In the genomic region with DNA sequence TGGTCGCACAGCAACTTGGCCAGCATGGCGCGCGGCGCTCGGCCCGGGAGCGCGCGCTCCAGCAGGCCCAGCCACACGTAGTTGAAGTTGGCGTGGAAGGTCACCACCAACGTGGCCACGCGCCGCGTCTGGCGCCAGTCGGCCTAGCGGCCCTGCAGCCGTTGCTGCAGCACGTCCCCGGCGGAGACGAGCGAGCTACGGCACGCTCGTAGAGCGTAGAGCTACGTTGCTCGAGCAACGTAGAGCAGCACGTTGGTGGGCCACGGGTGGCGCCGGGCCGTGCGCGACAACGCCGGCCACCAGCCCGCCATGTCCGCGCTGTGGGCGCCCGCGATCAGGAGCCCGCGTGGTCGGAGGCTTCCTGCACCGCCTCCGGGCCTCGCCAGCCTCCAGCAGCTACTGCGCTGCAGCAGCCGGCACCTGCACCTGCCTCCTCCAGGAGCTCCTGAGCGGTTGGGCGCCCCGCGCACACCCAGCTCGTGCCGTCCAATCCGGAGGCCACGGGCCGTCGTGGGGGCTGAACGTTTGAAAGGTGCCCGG, we compare ENCODE assay signal across 8 cellular contexts. TPM values are rescaled to one million over a fixed set of nuclear protein-coding genes. Genes with fewer than 3 reads are reported as not detected.
DNase-seq lines count a peak whose midpoint lies in the region; ATAC-seq and TF ChIP-seq lines count a peak whose summit lies in the region.

No MANE protein-coding gene starts in this region.

- POLR2A ChIA-PET in Panc1 (lab: Charles Lee): no interaction called here

- no TSS peak for BruUV-seq in Panc1 (replicated peaks; lab: Mats Ljungman, UMichigan)

- intact Hi-C loops in Panc1 (cut with micrococcal nuclease; ENCODE audit: unreplicated experiment): no loop called here
- intact Hi-C loops in right cardiac atrium (cut with DNase I): no loop called here

- no peaks in the 10 kb centered on the region for H3K36me3 ChIP-seq in Panc1 (ENCODE audit: control insufficient read depth, insufficient read depth, low read length)

- WGBS in right cardiac atrium: 1% methylated on average over 68 of the region's 68 CpGs

- H3K4me1 ChIP-seq in Panc1 (ENCODE audit: control insufficient read depth, insufficient read depth, low read length): no peaks in the 10 kb centered on the region; the same call in 1 of the 2 replicates
- H3K4me1 ChIP-seq in right cardiac atrium (ENCODE audit: control insufficient read depth, insufficient read depth, low read length): no peaks in the 10 kb centered on the region

- no peak for TF ChIP-seq CTCF in Panc1 (IDR thresholded peaks at IDR 0.05)

- no peaks in the 10 kb centered on the region for H3K27me3 ChIP-seq in Panc1 (ENCODE audit: control insufficient read depth, insufficient read depth, low read length)
- H3K27me3 ChIP-seq in right cardiac atrium (ENCODE audit: control insufficient read depth, insufficient read depth): no peaks in the 10 kb centered on the region

- H3K27ac ChIP-seq in Panc1 (ENCODE audit: low read length): no peak overlapping the region
- H3K27ac ChIP-seq in right cardiac atrium (ENCODE audit: low read length): no peak overlapping the region

- H3K9me3 ChIP-seq in Panc1 (ENCODE audit: control insufficient read depth, insufficient read depth, low read depth, low read length): no peaks in the 10 kb centered on the region
- no peaks in the 10 kb centered on the region for H3K9me3 ChIP-seq in right cardiac atrium (ENCODE audit: control insufficient read depth, low read length)

- in situ Hi-C loops in Panc1 (cut with HindIII; ENCODE audit: low pct_unique_long_range_greater_than_20kb, low sequenced_read_pairs): no loop called here

- DNase-seq in DMS 273 (lab: John Stamatoyannopoulos, UW; ENCODE audit: unreplicated experiment): peak; percentile 81
- DNase-seq in DMS 273 treated with DMSO at 0.1 percent for 48 hours (lab: John Stamatoyannopoulos, UW): no peak
- no peak for DNase-seq in Panc1 (ENCODE audit: low read depth, low spot score)
- DNase-seq in activated naive CD4-positive, alpha-beta T cell (lab: John Stamatoyannopoulos, UW): peak; percentile 35 to 61 (median 48)
- peak; percentile 55 to 84 (median 81) for DNase-seq in right cardiac atrium
- DNase-seq in stimulated activated CD4-positive, alpha-beta T cell treated with anti-CD3 and anti-CD28 coated beads, Interleukin-2, amount 100 ng/mL, for 24 hours: peak; percentile 69 to 78
- DNase-seq in GDM1 (lab: John Stamatoyannopoulos, UW): no peak

- ATAC-seq in Panc1: peak; percentile 96
- ATAC-seq in right cardiac atrium: peak; percentile 91 to 93
- ATAC-seq in HG02884 (IDR thresholded peaks at IDR 0.05; ENCODE audit: unreplicated experiment): no peak

- H3K4me3 ChIP-seq in Panc1 (ENCODE audit: low read depth in 2 of 2, low read length in 2 of 2) (peak overlapping the region; percentile 33 to 48), right cardiac atrium (ENCODE audit: low read length) (peak overlapping the region; percentile 36)

- CTCF ChIA-PET in Panc1 (lab: Charles Lee): no interaction called here

RNA-seq across cellular contexts. Expression of a gene that starts 13.4 kb away (rescaled TPM):
- total RNA-seq in Panc1 (2021; ENCODE audit: unreplicated experiment): 1.5 TPM
- polyA plus RNA-seq in Panc1 (2012; ENCODE audit: insufficient read length): 2.8 TPM
- total RNA-seq in right cardiac atrium: 10 to 100 TPM; 18.8 to 26.9 (median 22.0) TPM
- polyA plus RNA-seq in right cardiac atrium: 29.1 TPM

RNA-seq across cellular contexts. Expression of a gene that starts 14.6 kb away (rescaled TPM):
- not detected for total RNA-seq in Panc1 (2021; ENCODE audit: unreplicated experiment)
- polyA plus RNA-seq in Panc1 (2012; ENCODE audit: insufficient read length): not detected
- under 1 TPM in 2 of 4 donors, not detected in 2; 0.44 to 0.95 TPM for total RNA-seq in right cardiac atrium
- polyA plus RNA-seq in right cardiac atrium: not detected

RNA-seq across cellular contexts. Expression of a gene that starts 26.4 kb away (rescaled TPM):
- total RNA-seq in Panc1 (2021; ENCODE audit: unreplicated experiment) (not detected), right cardiac atrium (1 to 10 TPM; 2.1 to 3.8 (median 3.0) TPM)
- 0.63 TPM for polyA plus RNA-seq in Panc1 (2012; ENCODE audit: insufficient read length)
- polyA plus RNA-seq in right cardiac atrium: 2.1 TPM

Comparison
In these comparisons a context has a peak if more than half of its experiments do, and no peak if none do; other contexts are left out.
1. DNase-seq: peak in DMS 273 (single experiment), activated naive CD4-positive, alpha-beta T cell (4 of 4), right cardiac atrium (3 of 3) and stimulated activated CD4-positive, alpha-beta T cell treated with anti-CD3 and anti-CD28 coated beads, Interleukin-2, amount 100 ng/mL, for 24 hours (2 of 2); none in DMS 273 treated with DMSO at 0.1 percent for 48 hours (single experiment), Panc1 (single experiment) and GDM1 (single experiment).